8 cellular contexts compared by ENCODE assay signal in the genomic region with DNA sequence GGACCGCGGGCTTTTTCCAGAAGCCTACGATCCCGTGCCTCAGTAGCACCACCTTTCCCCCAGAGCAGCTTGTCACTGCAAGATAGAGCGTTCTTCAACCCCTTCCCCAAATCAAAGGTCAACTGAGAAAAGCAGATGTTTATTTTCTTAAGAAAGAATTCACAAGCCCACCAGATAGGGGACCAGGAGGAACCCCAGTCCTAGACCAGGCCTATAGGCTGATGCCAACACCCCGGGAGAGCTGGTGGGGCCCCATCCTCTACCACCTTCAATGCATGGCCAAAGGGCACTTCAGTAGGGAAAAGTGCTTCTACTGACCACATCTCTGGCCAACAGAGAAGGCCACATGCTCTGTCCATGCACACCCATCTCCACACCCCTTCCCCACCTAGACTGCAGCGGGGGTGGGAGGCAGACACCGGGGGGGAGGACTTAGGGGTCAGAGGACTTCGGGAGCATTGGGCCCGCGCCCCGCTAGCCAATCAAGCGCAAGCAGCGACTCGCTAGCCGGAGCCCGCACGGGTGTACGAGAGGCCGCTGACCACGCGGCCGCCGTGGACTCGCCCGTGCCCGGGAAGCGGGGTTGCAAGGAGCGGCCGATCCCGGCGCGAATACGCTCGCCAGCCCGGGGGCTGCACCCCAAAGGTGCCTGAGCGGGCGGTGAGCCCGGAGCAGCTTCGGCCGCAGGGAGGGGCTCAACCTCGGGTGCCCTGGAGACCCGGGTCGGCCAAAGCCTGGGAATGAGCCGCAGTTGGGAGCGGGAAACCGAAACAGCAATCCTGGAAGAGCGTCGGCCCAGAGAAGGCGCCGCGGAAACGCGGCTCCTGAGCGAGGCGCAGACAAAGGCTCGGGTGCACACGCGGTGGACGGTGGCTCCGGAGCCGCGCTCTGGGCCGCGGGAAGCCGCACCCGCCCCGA. TPM values are rescaled to one million over a fixed set of nuclear protein-coding genes. Genes with fewer than 3 reads are reported as not detected.
A peak's percentile ranks its signal among the peaks of the same experiment; 100 is the strongest.
DNase-seq lines count a peak whose midpoint lies in the region; ATAC-seq and TF ChIP-seq lines count a peak whose summit lies in the region.

No MANE protein-coding gene starts in this region.

- intact Hi-C loops in ascending aorta (cut with DNase I) = loop anchor here (5.0 kb wide), 1 partner anchor 57 kb away; no protein-coding TSS in a partner anchor
- intact Hi-C loops in sigmoid colon (cut with DNase I) = loop anchor here (5.0 kb wide), 1 partner anchor 192 kb away; no protein-coding TSS in a partner anchor

- H3K27ac Mint-ChIP-seq in activated T-cell treated with anti-CD3 and anti-CD28 coated beads, Interleukin-2, amount 50 U/mL, for 72 hours = no peak overlapping the region
- H3K27ac Mint-ChIP-seq in T-cell = no peak overlapping the region

- POLR2A ChIA-PET in T-cell (lab: Charles Lee) = no interaction called here

- peaks cover 23% of the 10 kb centered on the region in 2 donors for H3K4me1 ChIP-seq in ascending aorta
- H3K4me1 ChIP-seq in iPS-15b (ENCODE audit: control insufficient read depth, insufficient read depth, low read length) = peaks cover 8% of the 10 kb centered on the region
- peaks cover 0 to 41% (median 37%) of the 10 kb centered on the region in 4 donors for H3K4me1 ChIP-seq in sigmoid colon

- ATAC-seq in HG02938 (IDR thresholded peaks at IDR 0.05; ENCODE audit: unreplicated experiment) = no peak
- no peak for ATAC-seq in GM21360 (IDR thresholded peaks at IDR 0.05; ENCODE audit: unreplicated experiment)
- ATAC-seq in activated T-cell treated with anti-CD3 and anti-CD28 coated beads, Interleukin-2, amount 50 U/mL, for 72 hours (replicated peaks in 1 of 2) = no peak
- ATAC-seq in T-cell (replicated peaks in 1 of 4) = no peak

- peaks cover 1 to 2% of the 10 kb centered on the region in 2 donors for H3K36me3 Mint-ChIP-seq in activated T-cell treated with anti-CD3 and anti-CD28 coated beads, Interleukin-2, amount 50 U/mL, for 72 hours (ENCODE audit: insufficient read depth in 2 of 2)
- H3K36me3 Mint-ChIP-seq in T-cell = no peaks in the 10 kb centered on the region

- H3K4me3 ChIP-seq in ascending aorta = peak overlapping the region; percentile 69 to 87
- H3K4me3 ChIP-seq in iPS-15b (ENCODE audit: low read depth, low read length) = peak overlapping the region; percentile 60
- H3K4me3 ChIP-seq in sigmoid colon = peak overlapping the region; percentile 26 to 63 (median 56)

- peaks cover 6% of the 10 kb centered on the region for H3K4me1 Mint-ChIP-seq in activated T-cell treated with anti-CD3 and anti-CD28 coated beads, Interleukin-2, amount 50 U/mL, for 72 hours (ENCODE audit: low read depth)
- H3K4me1 Mint-ChIP-seq in T-cell = peaks cover 0 to 12% (median 10%) of the 10 kb centered on the region in 3 donors

- TF ChIP-seq CTCF in GM10266 (IDR thresholded peaks at IDR 0.05; ENCODE audit: control insufficient read depth, insufficient read depth, low read depth, missing control alignments) (no peak), ascending aorta (IDR thresholded peaks at IDR 0.05) (no peak), sigmoid colon (IDR thresholded peaks at IDR 0.05) (no peak)

- H3K27ac ChIP-seq in ascending aorta = no peak overlapping the region
- H3K27ac ChIP-seq in sigmoid colon = peak overlapping the region in 2 of 4 donors; percentile 1 to 54

- no peaks in the 10 kb centered on the region for H3K9me3 Mint-ChIP-seq in activated T-cell treated with anti-CD3 and anti-CD28 coated beads, Interleukin-2, amount 50 U/mL, for 72 hours
- no peaks in the 10 kb centered on the region for H3K9me3 Mint-ChIP-seq in T-cell

- no peak overlapping the region for H3K9ac ChIP-seq in iPS-15b (ENCODE audit: low read depth, low read length)

- TF ChIP-seq EP300 in sigmoid colon (IDR thresholded peaks at IDR 0.05) = no peak

- no peak for TF ChIP-seq POLR2A in sigmoid colon (IDR thresholded peaks at IDR 0.05)

- DNase-seq in GM10266 (ENCODE audit: extremely low spot score) (peak; percentile 25), ascending aorta (ENCODE audit: low spot score in 2 of 2) (no peak), sigmoid colon (no peak), T-cell (no peak)
- DNase-seq in activated T-cell treated with anti-CD3 and anti-CD28 coated beads, Interleukin-2, amount 50 U/mL, for 72 hours = no peak

- peaks cover 47% of the 10 kb centered on the region for H3K27me3 Mint-ChIP-seq in activated T-cell treated with anti-CD3 and anti-CD28 coated beads, Interleukin-2, amount 50 U/mL, for 72 hours (ENCODE audit: low read depth)
- H3K27me3 Mint-ChIP-seq in T-cell = peaks cover 35 to 44% of the 10 kb centered on the region in 2 donors

- CTCF ChIA-PET in T-cell (lab: Charles Lee) = no interaction called here

- H3K36me3 ChIP-seq in ascending aorta (no peaks in the 10 kb centered on the region), iPS-15b (ENCODE audit: control insufficient read depth, insufficient read depth, low read length) (no peaks in the 10 kb centered on the region), sigmoid colon (no peaks in the 10 kb centered on the region)

- WGBS in sigmoid colon, 2 donors = 14 to 21% methylated on average over 68 of the region's 68 CpGs

- H3K27me3 ChIP-seq in ascending aorta (peaks cover 9% of the 10 kb centered on the region), iPS-15b (ENCODE audit: control insufficient read depth, insufficient read depth, low read length) (peaks cover 85% of the 10 kb centered on the region), sigmoid colon (peaks cover 30 to 68% (median 52%) of the 10 kb centered on the region in 3 donors)

- H3K4me3 Mint-ChIP-seq in activated T-cell treated with anti-CD3 and anti-CD28 coated beads, Interleukin-2, amount 50 U/mL, for 72 hours = no peak overlapping the region
- H3K4me3 Mint-ChIP-seq in T-cell = peak overlapping the region in 1 of 3 donors; percentile 1

- H3K9me3 ChIP-seq in ascending aorta (no peaks in the 10 kb centered on the region), iPS-15b (ENCODE audit: control insufficient read depth, insufficient read depth, low read length) (no peaks in the 10 kb centered on the region), sigmoid colon (no peaks in the 10 kb centered on the region)

RNA-seq across cellular contexts. Expression of a gene that starts 2.8 kb away (rescaled TPM):
- 2.0 TPM for total RNA-seq in ascending aorta
- total RNA-seq in sigmoid colon = 10 to 100 TPM in 2 of 4 donors, 1 to 10 TPM in 2; 7.4 to 33.5 (median 13.5) TPM
- 1 to 10 TPM in 2 of 3 donors, not detected in 1; 1.2 to 1.5 TPM for polyA plus RNA-seq in sigmoid colon
- total RNA-seq in activated T-cell treated with anti-CD3 and anti-CD28 coated beads, Interleukin-2, amount 50 U/mL, for 72 hours = not detected
- total RNA-seq in T-cell = under 1 TPM in 1 of 5 donors, not detected in 4; 0.12 TPM
